8 cellular contexts compared by ENCODE assay signal in the genomic region with DNA sequence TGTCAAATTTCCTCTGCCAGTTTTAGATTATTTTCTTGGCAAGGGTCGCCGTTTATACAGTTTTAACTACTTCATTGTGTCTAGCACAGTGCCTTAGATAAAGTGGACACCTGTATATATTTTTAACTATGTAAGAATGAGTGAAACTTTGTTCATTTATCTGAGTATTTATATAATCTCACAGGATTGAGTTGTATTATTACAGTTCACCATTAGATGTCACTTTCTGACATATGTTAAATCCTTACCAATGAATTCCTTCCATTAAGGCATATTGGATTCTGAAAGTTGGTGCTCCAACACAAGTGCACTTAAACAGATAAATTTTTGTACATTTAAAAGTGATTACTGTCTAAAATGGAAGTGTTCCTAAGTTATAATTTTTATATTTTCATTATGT. TPM values are rescaled to one million over a fixed set of nuclear protein-coding genes. Genes with fewer than 3 reads are reported as not detected.
A peak's percentile ranks its signal among the peaks of the same experiment; 100 is the strongest.
DNase-seq lines count a peak whose midpoint lies in the region; ATAC-seq, FAIRE-seq and TF ChIP-seq lines count a peak whose summit lies in the region.

No MANE protein-coding gene starts in this region.

- no peak overlapping the region for H3K27ac ChIP-seq in GM12878 (ENCODE audit: control insufficient read depth, insufficient read depth)
- no peak overlapping the region for H3K27ac ChIP-seq in lower lobe of right lung

- CTCF ChIA-PET in GM12878 (lab: Yijun Ruan, JAX), result no interaction called here

- no TSS peak for BruUV-seq in GM12878 (replicated peaks; lab: Mats Ljungman, UMichigan)

- WGBS in GM12878 (ENCODE audit: insufficient coverage, insufficient replicate concordance, low lambda C conversion rate, missing lambda C conversion rate), result 43% methylated on average over 2 of the region's 2 CpGs

- H4K20me1 ChIP-seq in GM12878 (ENCODE audit: control insufficient read depth, insufficient read depth), result no peaks in the 10 kb centered on the region

- SMC1A ChIA-PET in GM12878 (lab: Charles Lee; ENCODE audit: uncharacterized antibody, unreplicated experiment), result no interaction called here

- H3K27me3 ChIP-seq in GM12878 (replicated peaks in 1 of 2; ENCODE audit: control insufficient read depth in 2 of 2, insufficient read depth in 2 of 2, low read length in 1 of 2) (no peaks in the 10 kb centered on the region), lower lobe of right lung (ENCODE audit: low read depth) (no peaks in the 10 kb centered on the region)

- peak; percentile 21 to 51 (median 28); a peak in 5 of 6 replicates for TF ChIP-seq CTCF in GM12878 (IDR thresholded peaks at IDR 0.05 in 2 of 3, conservative IDR thresholded peaks at IDR 0.05 in 1 of 3; ENCODE audit: control insufficient read depth in 2 of 3, extremely low read depth in 1 of 3, insufficient read depth in 1 of 3, low read depth in 3 of 3, low read length in 3 of 3)
- TF ChIP-seq CTCF in lower lobe of right lung (IDR thresholded peaks at IDR 0.05), result peak; percentile 39

- intact Hi-C loops in GM12878 (cut with micrococcal nuclease; ENCODE audit: unreplicated experiment) (loop anchor here (5.0 kb wide), 1 partner anchor 334 kb away; no protein-coding TSS in a partner anchor), lower lobe of right lung (cut with DNase I) (no loop called here)

- RAD21 ChIA-PET in GM12878 (lab: Charles Lee; ENCODE audit: unreplicated experiment), result no interaction called here

- H3K9me3 ChIP-seq in GM12878 (replicated peaks; ENCODE audit: control insufficient read depth, insufficient read depth, low read length) (peaks cover 2% of the 10 kb centered on the region; the same call in 2 of the 3 replicates), lower lobe of right lung (no peaks in the 10 kb centered on the region)

- no peak overlapping the region for H3K9ac ChIP-seq in GM12878 (ENCODE audit: control insufficient read depth, insufficient read depth, low read length)

- no peak for TF ChIP-seq POLR2A in GM12878 (IDR thresholded peaks at IDR 0.05; ENCODE audit: low read depth, low read length)

- H3K4me3 ChIP-seq in Jurkat, Clone E6-1 (ENCODE audit: low read length), result no peak overlapping the region
- H3K4me3 ChIP-seq in GM12878 (no peak overlapping the region), lower lobe of right lung (no peak overlapping the region)

- DNase-seq in COLO829 (ENCODE audit: low spot score) (peak; percentile 11), GM12878 (ENCODE audit: low read depth, low spot score) (no peak), lower lobe of right lung (no peak)
- peak; percentile 36 for DNase-seq in Jurkat, Clone E6-1 (ENCODE audit: low read depth, low spot score)

- H3K36me3 ChIP-seq in GM12878 (ENCODE audit: control insufficient read depth in 2 of 2, insufficient read depth in 2 of 2, low read length in 1 of 2) (peaks cover 0 to 3% of the 10 kb centered on the region in 2 experiments; a peak in 1 of 4 replicates), lower lobe of right lung (peaks cover 16% of the 10 kb centered on the region)

- POLR2A ChIA-PET in GM12878 (lab: Charles Lee), result no interaction called here

- FAIRE-seq in GM12878 (lab: Jason Lieb, UNC), result no peak

- TF ChIP-seq RAD21 in GM12878 (IDR thresholded peaks at IDR 0.05; ENCODE audit: insufficient read depth, low read depth, low read length), result peak; percentile 45

- in situ Hi-C loops in GM12878 (cut with MboI), result no loop called here

- H3K4me2 ChIP-seq in GM12878 (ENCODE audit: control insufficient read depth, insufficient read depth), result no peak overlapping the region

- H3K4me1 ChIP-seq in GM12878 (ENCODE audit: control insufficient read depth, insufficient read depth, low read length) (no peaks in the 10 kb centered on the region; the same call in 1 of the 2 replicates), lower lobe of right lung (peaks cover 7% of the 10 kb centered on the region)

- no peaks in the 10 kb centered on the region for H3K79me2 ChIP-seq in GM12878 (ENCODE audit: control insufficient read depth, insufficient read depth, low read length)

- H2AFZ ChIP-seq in GM12878 (ENCODE audit: control insufficient read depth, low read depth, low read length), result no peak overlapping the region

- TF ChIP-seq EP300 in GM12878 (IDR thresholded peaks at IDR 0.05; ENCODE audit: borderline replicate concordance in 1 of 2, control insufficient read depth in 1 of 2, low read depth in 2 of 2, low read length in 2 of 2), result no peak

- ATAC-seq in GM12878 (peak; percentile 46; the same call in 2 of the 3 replicates), lower lobe of right lung (peak; percentile 27 to 40), HG02840 (IDR thresholded peaks at IDR 0.05; ENCODE audit: low FRiP score, unreplicated experiment) (no peak), GM18907 (IDR thresholded peaks at IDR 0.05; ENCODE audit: unreplicated experiment) (no peak), GM21381 (IDR thresholded peaks at IDR 0.05; ENCODE audit: unreplicated experiment) (no peak), GM18498 (IDR thresholded peaks at IDR 0.05; ENCODE audit: unreplicated experiment) (no peak)

TF ChIP-seq in GM12878, 131 proteins besides CTCF, POLR2A, EP300 and RAD21:
- TF ChIP-seq SMC3 (IDR thresholded peaks at IDR 0.05; ENCODE audit: borderline replicate concordance, low read length) (peak; percentile 36; the same call in 1 of the 2 replicates), BMI1 (IDR thresholded peaks at IDR 0.05; ENCODE audit: borderline replicate concordance) (no peak)
TF ChIP-seq in GM12878: peak in this region for 1.

RNA-seq across cellular contexts. Expression of a gene that starts 43.0 kb away (rescaled TPM):
- 32.2 TPM for polyA plus RNA-seq in Jurkat, Clone E6-1 (2012; ENCODE audit: insufficient read depth, insufficient read length)
- 25.5 and 26.7 TPM in 2 replicates for total RNA-seq in GM12878 (2013; cell fraction: nucleolus; rRNA removed)
- total RNA-seq in GM12878 (2014; rRNA removed), result 11.9 and 13.8 TPM in 2 replicates
- total RNA-seq in GM12878 (2014; rRNA removed; fragmentation: Illumina TruSeq; extraction: Trizol), result 14.9 and 17.0 TPM in 2 replicates
- total RNA-seq in GM12878 (2021), result 13.3 and 16.8 TPM in 2 replicates
- polyA plus RNA-seq in GM12878 (2011; ENCODE audit: low read depth), result 6.2 TPM
- 24.4 and 28.4 TPM in 2 replicates for polyA plus RNA-seq in GM12878 (2011; rRNA removed)
- polyA plus RNA-seq in GM12878 (2011; cell fraction: cytosol; rRNA removed), result 7.5 and 8.8 TPM in 2 replicates
- 25.7 and 26.2 TPM in 2 replicates for polyA plus RNA-seq in GM12878 (2011; cell fraction: nucleus; rRNA removed)
- polyA plus RNA-seq in GM12878 (2012), result 6.0 and 8.9 TPM in 2 replicates
- polyA plus RNA-seq in GM12878 (2014; fragmentation: Illumina TruSeq; extraction: Trizol), result 18.2 and 19.0 TPM in 2 replicates
- 1 to 10 TPM; 3.3 to 5.4 TPM for polyA plus RNA-seq in GM12878 (2014; fragmentation: Nextera tagmentation; extraction: Ambion mirVana)
- 11.5 and 12.4 TPM in 2 replicates for polyA plus RNA-seq in GM12878 (2014; rRNA removed)
- 10 to 100 TPM; 11.7 to 13.9 TPM for polyA plus RNA-seq in GM12878 (2016; fragmentation: Nextera tagmentation; extraction: Ambion mirVana)
- polyA minus RNA-seq in GM12878 (2011; rRNA and poly(A)+ RNA removed), result 14.9 and 22.2 TPM in 2 replicates
- polyA minus RNA-seq in GM12878 (2011; cell fraction: cytosol; rRNA and poly(A)+ RNA removed), result 7.6 and 8.4 TPM in 2 replicates
- polyA minus RNA-seq in GM12878 (2011; cell fraction: nucleus; rRNA and poly(A)+ RNA removed), result 5.0 and 8.3 TPM in 2 replicates
- 68.9 TPM for total RNA-seq in lower lobe of right lung

Comparison
In these comparisons a context has a peak if more than half of its experiments do, and no peak if none do; other contexts are left out.
1. DNase-seq: peak in COLO829 (single experiment) and Jurkat, Clone E6-1 (single experiment); none in GM12878 (single experiment) and lower lobe of right lung (single experiment).
2. ATAC-seq: peak in GM12878 (single experiment) and lower lobe of right lung (2 of 2); none in HG02840 (single experiment), GM18907 (single experiment), GM21381 (single experiment) and GM18498 (single experiment).